Comparison of ENCODE assay signal across 27 cellular contexts in genomic region chr3:150861851-150862250, GRCh38. TPM values are rescaled to one million over a fixed set of nuclear protein-coding genes. Genes with fewer than 3 reads are reported as not detected.
"Had no signal": no experiment of that assay in that cellular context is flagged by ENCODE, and none has a peak within 500 bp of the region (broad histone marks: within the 10 kb centered on the region; RNA-seq: fewer than 3 reads in every experiment).

No MANE protein-coding gene starts in this region.

- H3K4me3 Mint-ChIP-seq: T-cell had no signal

- H3K4me2 ChIP-seq: SK-N-SH had no signal

- H3K9me3 Mint-ChIP-seq: T-cell had no signal

- H3K27ac Mint-ChIP-seq: T-cell had no signal

- H3K9me2 ChIP-seq: SK-N-SH had no signal

- H3K36me3 Mint-ChIP-seq: T-cell had no signal

- H3K9me3 ChIP-seq: SK-N-SH had no signal

- ATAC-seq: Panc1, PC-3, T-cell had no signal

- DNase-seq: KBM-7; MV-4-11; NCI-H1048; NCI-H1105; NCI-H1417; NCI-H1694 treated with DMSO at 0.1 percent for 48 hours; NCI-H1930; NCI-H2081; NCI-H2171 treated with DMSO at 0.1 percent for 48 hours; NCI-H345; NCI-H524; NCI-H526 treated with DMSO at 0.1 percent for 48 hours; NCI-H748 treated with DMSO at 0.1 percent for 48 hours; NK-92 treated with Interleukin-12 subunit alpha and Interleukin-12 subunit beta, amount 100 ng/mL, for 24 hours; PC-3; SHP77; SK-N-SH; SW 1271; T-cell had no signal

- H3K27ac ChIP-seq: RWPE1 had no signal

RNA-seq across cellular contexts. Expression of gene MINDY4B, which starts 43.4 kb away (rescaled TPM):
- total RNA-seq: HT-29, LHCN-M2, MCF 10A, NCI-H460, OCI-LY7, PC-3, SK-MEL-5, T-cell had no signal
- polyA plus RNA-seq: SK-N-SH had no signal
